Comparison of ENCODE assay signal across 7 cellular contexts in genomic region chr7:64192775-64193174, GRCh38. TPM values are rescaled to one million over a fixed set of nuclear protein-coding genes. Genes with fewer than 3 reads are reported as not detected.
"Had no signal": no experiment of that assay in that cellular context is flagged by ENCODE, and none has a peak within 500 bp of the region (broad histone marks: within the 10 kb centered on the region; RNA-seq: fewer than 3 reads in every experiment).

No MANE protein-coding gene starts in this region.

- H2AFZ ChIP-seq: GM23338 had no signal

- H3K4me2 ChIP-seq: GM23338 had no signal

- H3K4me1 Mint-ChIP-seq: GM23338, H9 had no signal

- DNase-seq: H9, HCEC 1CT, IMR-90 had no signal

- H3K4me3 ChIP-seq: GM23338, K562 had no signal

- ATAC-seq: GM23338, K562 had no signal

- H3K4me3 Mint-ChIP-seq: GM23338, H9 had no signal

- H3K27ac Mint-ChIP-seq: GM23338, H9 had no signal

RNA-seq across cellular contexts. Expression of gene ZNF735, which starts 14.2 kb away (rescaled TPM):
- total RNA-seq: GM23338, H1, H9, HT-29, IMR-90, K562 had no signal
- polyA plus RNA-seq: GM23338, H1, IMR-90, K562 had no signal

RNA-seq across cellular contexts. Expression of gene ZNF679, which starts 35.5 kb away (rescaled TPM):
- total RNA-seq: GM23338, H1, H9, HT-29, IMR-90, K562 had no signal
- polyA plus RNA-seq: GM23338, H1, IMR-90, K562 had no signal
